Comparison of ENCODE assay signal across 9 cellular contexts in the genomic region with DNA sequence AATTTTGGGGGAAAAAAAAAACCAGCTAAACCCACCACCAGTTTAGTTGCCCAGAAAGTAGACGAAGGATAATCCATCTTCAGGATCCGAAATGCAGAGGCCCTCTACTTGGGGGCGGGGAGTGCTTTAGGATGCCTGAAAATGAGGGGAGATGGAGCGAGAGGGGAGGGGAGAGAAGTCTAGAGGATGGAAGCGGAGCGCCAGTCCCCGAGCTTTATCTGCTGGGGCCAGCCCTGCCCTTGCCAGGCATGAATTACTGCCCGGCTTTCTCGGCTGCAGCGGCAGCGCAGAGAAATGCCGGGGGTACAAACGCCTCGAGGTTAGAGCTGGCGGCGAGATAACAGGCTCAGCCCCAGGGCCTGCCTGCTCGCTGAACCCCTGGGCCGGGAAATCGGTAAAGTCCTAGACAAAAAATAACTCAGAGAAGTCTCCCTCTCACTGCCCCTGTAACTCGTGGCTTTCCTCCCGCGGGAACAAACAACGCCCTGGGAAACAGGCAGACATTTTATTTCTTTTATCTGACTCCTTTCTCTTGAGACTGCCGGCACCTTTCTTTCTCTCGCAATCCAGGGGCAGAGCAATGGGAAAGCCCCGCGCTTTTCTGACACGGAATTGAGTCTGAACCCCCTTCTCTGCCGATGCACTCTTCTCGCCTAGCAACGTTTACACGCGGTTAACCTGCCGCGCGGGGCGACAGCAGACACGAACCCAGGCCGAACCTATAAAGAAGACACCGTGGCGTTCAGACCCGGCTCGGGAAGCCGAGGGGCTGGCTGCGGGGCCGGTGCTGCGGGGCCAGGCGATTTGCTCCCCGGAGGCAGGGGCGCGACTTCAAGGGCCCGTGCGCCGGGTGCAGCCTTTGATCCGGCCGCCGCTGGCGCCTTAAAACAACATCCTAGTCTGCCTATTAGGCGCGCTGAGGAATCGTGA. TPM values are rescaled to one million over a fixed set of nuclear protein-coding genes. Genes with fewer than 3 reads are reported as not detected.
A peak's percentile ranks its signal among the peaks of the same experiment; 100 is the strongest.
DNase-seq lines count a peak whose midpoint lies in the region; ATAC-seq, FAIRE-seq and TF ChIP-seq lines count a peak whose summit lies in the region.
"Had no signal": no experiment of that assay in that cellular context is flagged by ENCODE, and none has a peak within 500 bp of the region (broad histone marks: within the 10 kb centered on the region; RNA-seq: fewer than 3 reads in every experiment).

No MANE protein-coding gene starts in this region.

- H3K79me2 ChIP-seq in GM12878 (ENCODE audit: control insufficient read depth, insufficient read depth, low read length) = no peaks in the 10 kb centered on the region

- no peak for TF ChIP-seq EP300 in GM12878 (IDR thresholded peaks at IDR 0.05; ENCODE audit: borderline replicate concordance in 1 of 2, control insufficient read depth in 1 of 2, low read depth in 2 of 2, low read length in 2 of 2)

- RAD21 ChIA-PET in GM12878 (lab: Charles Lee; ENCODE audit: unreplicated experiment) = no interaction called here

- H3K4me2 ChIP-seq in GM12878 (ENCODE audit: control insufficient read depth, insufficient read depth) = 0 out of 2 replicates have a peak overlapping the region, but pooled peaks have one; percentile 44

- CTCF ChIA-PET in AG04449 (lab: Yijun Ruan, JAX) (no interaction called here), GM12878 (lab: Yijun Ruan, JAX) (interaction anchor here (1.0 kb wide), 1 partner anchor 94 kb away, joined by 3 read pairs; no protein-coding TSS in a partner anchor)

- SMC1A ChIA-PET in GM12878 (lab: Charles Lee; ENCODE audit: uncharacterized antibody, unreplicated experiment) = no interaction called here

- intact Hi-C loops in GM12878 (cut with micrococcal nuclease; ENCODE audit: unreplicated experiment) (no loop called here), sciatic nerve (cut with DNase I) (no loop called here)

- H3K27me3 ChIP-seq in H7 (ENCODE audit: control insufficient read depth, insufficient read depth, low read length) (peaks cover 97% of the 10 kb centered on the region), GM12878 (replicated peaks in 1 of 2; ENCODE audit: control insufficient read depth in 2 of 2, insufficient read depth in 2 of 2, low read length in 1 of 2) (peaks cover 16 to 27% of the 10 kb centered on the region in 2 experiments), muscle layer of colon (ENCODE audit: control insufficient read depth in 1 of 2, insufficient read depth in 2 of 2, low read length in 2 of 2) (peaks cover 88 to 96% of the 10 kb centered on the region in 2 donors)

- ATAC-seq in GM12878 (no peak), sciatic nerve (no peak), HG03159 (IDR thresholded peaks at IDR 0.05; ENCODE audit: unreplicated experiment) (no peak), HG02798 (IDR thresholded peaks at IDR 0.05; ENCODE audit: poor library complexity, unreplicated experiment) (no peak)

- FAIRE-seq in GM12878 (lab: Jason Lieb, UNC) = no peak

- BruUV-seq in GM12878 (replicated peaks; lab: Mats Ljungman, UMichigan) = no TSS peak

- no peak for TF ChIP-seq RAD21 in GM12878 (IDR thresholded peaks at IDR 0.05; ENCODE audit: insufficient read depth, low read depth, low read length)

- H3K9ac ChIP-seq in GM12878 (ENCODE audit: control insufficient read depth, insufficient read depth, low read length) (no peak overlapping the region; the same call in 1 of the 2 replicates), muscle layer of colon (ENCODE audit: low read length) (no peak overlapping the region)

- no peak overlapping the region for H2AFZ ChIP-seq in GM12878 (ENCODE audit: control insufficient read depth, low read depth, low read length)

- H3K36me3 ChIP-seq in H7 (replicated peaks; ENCODE audit: control insufficient read depth, insufficient read depth, low read length) = no peaks in the 10 kb centered on the region
- no peaks in the 10 kb centered on the region for H3K36me3 ChIP-seq in GM12878 (ENCODE audit: control insufficient read depth in 2 of 2, insufficient read depth in 2 of 2, low read length in 1 of 2)
- no peaks in the 10 kb centered on the region for H3K36me3 ChIP-seq in muscle layer of colon (ENCODE audit: insufficient read depth, low read length)

- no peaks in the 10 kb centered on the region for H4K20me1 ChIP-seq in GM12878 (ENCODE audit: control insufficient read depth, insufficient read depth)

- no peak for TF ChIP-seq CTCF in AG04449 (IDR thresholded peaks at IDR 0.05; ENCODE audit: insufficient read depth, low read length, missing control alignments)
- TF ChIP-seq CTCF in GM12878 (IDR thresholded peaks at IDR 0.05 in 2 of 3, conservative IDR thresholded peaks at IDR 0.05 in 1 of 3; ENCODE audit: control insufficient read depth in 2 of 3, extremely low read depth in 1 of 3, insufficient read depth in 1 of 3, low read depth in 3 of 3, low read length in 3 of 3) = no peak
- TF ChIP-seq CTCF in GM10266 (IDR thresholded peaks at IDR 0.05; ENCODE audit: control insufficient read depth, insufficient read depth, low read depth, missing control alignments) = no peak

- no peak for DNase-seq in AG04449 (ENCODE audit: low read depth, low spot score)
- DNase-seq in H7 = peak; percentile 83
- DNase-seq in GM12878 (ENCODE audit: low read depth, low spot score) = no peak
- no peak for DNase-seq in GM10266 (ENCODE audit: extremely low spot score)
- DNase-seq in sciatic nerve (ENCODE audit: low spot score) = no peak

- H3K4me3 ChIP-seq in AG04449 (ENCODE audit: low read depth, low read length) (peak overlapping the region; percentile 45), H7 (ENCODE audit: insufficient read depth, low read depth, low read length) (no peak overlapping the region), GM12878 (0 out of 2 replicates have a peak overlapping the region, but pooled peaks have one; percentile 16), muscle layer of colon (ENCODE audit: low read depth in 1 of 2, low read length in 2 of 2) (peak overlapping the region; percentile 38 to 41)

- H3K9me3 ChIP-seq in GM12878 (replicated peaks; ENCODE audit: control insufficient read depth, insufficient read depth, low read length) (peaks cover 4% of the 10 kb centered on the region; the same call in 2 of the 3 replicates), muscle layer of colon (ENCODE audit: low read length) (no peaks in the 10 kb centered on the region)

- POLR2A ChIA-PET in AG04449 (lab: Yijun Ruan, JAX) (no interaction called here), GM12878 (lab: Charles Lee) (no interaction called here)

- in situ Hi-C loops in GM12878 (cut with MboI) = no loop called here

- WGBS in GM12878 (ENCODE audit: insufficient coverage, insufficient replicate concordance, low lambda C conversion rate, missing lambda C conversion rate) = 6% methylated on average over 61 of the region's 61 CpGs

- TF ChIP-seq POLR2A in GM12878 (IDR thresholded peaks at IDR 0.05; ENCODE audit: low read depth, low read length) = no peak

- H3K27ac ChIP-seq in GM12878 (ENCODE audit: control insufficient read depth, insufficient read depth) (no peak overlapping the region), muscle layer of colon (ENCODE audit: low read depth, low read length) (no peak overlapping the region)
- H3K27ac ChIP-seq: epithelial cell of prostate had no signal

- H3K4me1 ChIP-seq in GM12878 (ENCODE audit: control insufficient read depth, insufficient read depth, low read length) = no peaks in the 10 kb centered on the region; the same call in 1 of the 2 replicates
- peaks cover 31% of the 10 kb centered on the region for H3K4me1 ChIP-seq in muscle layer of colon (ENCODE audit: insufficient read depth, low read length)

TF ChIP-seq in GM12878, 131 proteins besides CTCF, POLR2A, EP300 and RAD21:
- TF ChIP-seq SUZ12 (IDR thresholded peaks at IDR 0.05; ENCODE audit: unreplicated experiment) (peak; percentile 23), EZH2 (IDR thresholded peaks at IDR 0.05; ENCODE audit: borderline replicate concordance, control insufficient read depth, low read depth, low read length) (0 out of 2 replicates have a peak, but pooled peaks have one; percentile 62), RB1 (IDR thresholded peaks at IDR 0.05; ENCODE audit: borderline replicate concordance) (no peak)

RNA-seq across cellular contexts. Expression of a gene that starts 3.1 kb away (rescaled TPM):
- 0.07 and 0.67 TPM in 2 replicates for total RNA-seq in H7 (2014; rRNA removed; shearing (Covaris generic))
- total RNA-seq in GM12878 (2013; cell fraction: nucleolus; rRNA removed) = 1.4 and 2.2 TPM in 2 replicates
- 0.28 TPM in 1 of 2 replicates, not detected in the other for total RNA-seq in GM12878 (2014; rRNA removed)
- not detected in 2 replicates for total RNA-seq in GM12878 (2014; rRNA removed; fragmentation: Illumina TruSeq; extraction: Trizol)
- 0.18 and 0.24 TPM in 2 replicates for total RNA-seq in GM12878 (2021)
- polyA plus RNA-seq in GM12878 (2011; ENCODE audit: low read depth) = not detected
- 0.22 and 0.56 TPM in 2 replicates for polyA plus RNA-seq in GM12878 (2011; rRNA removed)
- polyA plus RNA-seq in GM12878 (2011; cell fraction: cytosol; rRNA removed) = 0.42 and 0.51 TPM in 2 replicates
- 1.2 and 1.3 TPM in 2 replicates for polyA plus RNA-seq in GM12878 (2011; cell fraction: nucleus; rRNA removed)
- polyA plus RNA-seq in GM12878 (2012) = 0.15 and 0.60 TPM in 2 replicates
- 0.22 TPM in 1 of 2 replicates, not detected in the other for polyA plus RNA-seq in GM12878 (2014; fragmentation: Illumina TruSeq; extraction: Trizol)
- under 1 TPM; 0.04 to 0.08 TPM for polyA plus RNA-seq in GM12878 (2014; fragmentation: Nextera tagmentation; extraction: Ambion mirVana)
- polyA plus RNA-seq in GM12878 (2014; rRNA removed) = 0.13 and 0.16 TPM in 2 replicates
- under 1 TPM in 1 of 2 experiments, not detected in 1; 0.12 TPM for polyA plus RNA-seq in GM12878 (2016; fragmentation: Nextera tagmentation; extraction: Ambion mirVana)
- polyA minus RNA-seq in GM12878 (2011; rRNA and poly(A)+ RNA removed) = not detected in 2 replicates
- polyA minus RNA-seq in GM12878 (2011; cell fraction: cytosol; rRNA and poly(A)+ RNA removed) = 1.0 TPM in 1 of 2 replicates, not detected in the other
- 0.12 TPM in 1 of 2 replicates, not detected in the other for polyA minus RNA-seq in GM12878 (2011; cell fraction: nucleus; rRNA and poly(A)+ RNA removed)
- 7.5 TPM for total RNA-seq in sciatic nerve
